ENCODE assay signal across 14 cellular contexts in the genomic region with DNA sequence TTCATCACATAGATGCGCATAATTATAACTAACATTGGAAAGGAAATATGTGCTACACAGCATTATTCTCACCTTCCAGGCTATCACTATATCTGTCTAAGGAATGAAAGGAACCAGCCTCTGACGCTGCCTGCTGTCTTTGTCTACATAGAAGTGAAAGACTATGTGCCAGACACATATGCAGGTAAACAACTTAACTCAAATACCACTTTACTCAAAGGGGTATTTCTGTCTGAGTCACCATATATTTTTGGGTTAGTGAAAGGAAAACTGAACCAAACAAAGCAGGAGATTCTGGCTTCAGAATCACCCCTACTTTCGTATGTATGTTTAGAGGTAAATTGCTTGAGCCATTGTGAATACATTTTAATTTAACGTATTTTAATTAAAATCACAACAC.
DNase-seq lines count a peak whose midpoint lies in the region; ATAC-seq and TF ChIP-seq lines count a peak whose summit lies in the region.
"Had no signal": no experiment of that assay in that cellular context is flagged by ENCODE, and none has a peak within 500 bp of the region (broad histone marks: within the 10 kb centered on the region; RNA-seq: fewer than 3 reads in every experiment).

No MANE protein-coding gene starts in this region.

- TF ChIP-seq CTCF in GM12865 (IDR thresholded peaks at IDR 0.05; ENCODE audit: insufficient read depth, low read depth, low read length, missing control alignments) (no peak), HFFc6 (IDR thresholded peaks at IDR 0.05) (no peak)

- H3K27ac Mint-ChIP-seq in HFFc6 = no peak overlapping the region
- H3K27ac Mint-ChIP-seq: activated CD4-positive, alpha-beta memory T cell treated with anti-CD3 and anti-CD28 coated beads for 36 hours had no signal

- H3K27me3 Mint-ChIP-seq in HFFc6 (ENCODE audit: insufficient read depth) = no peaks in the 10 kb centered on the region

- DNase-seq in GM12865 (ENCODE audit: low read depth) (peak; percentile 67), HFFc6 (no peak)
- DNase-seq in activated naive CD4-positive, alpha-beta T cell treated with Interleukin-2 at 50 U/mL for 16 hours = no peak
- no peak for DNase-seq in stimulated activated CD4-positive, alpha-beta T cell treated with anti-CD3 and anti-CD28 coated beads, Interleukin-2, amount 100 ng/mL, for 48 hours
- DNase-seq: ACHN; activated CD4-positive, alpha-beta memory T cell treated with anti-CD3 and anti-CD28 coated beads for 36 hours; activated naive CD4-positive, alpha-beta T cell treated with anti-CD3 and anti-CD28 coated beads, Interleukin-2, amount 50 U/mL, for 16 hours; kidney glomerular epithelial cell; uterus had no signal

- H3K36me3 Mint-ChIP-seq in HFFc6 (ENCODE audit: low read depth) = peaks cover 25% of the 10 kb centered on the region
- H3K36me3 Mint-ChIP-seq: activated CD4-positive, alpha-beta memory T cell treated with anti-CD3 and anti-CD28 coated beads for 36 hours had no signal

- H3K9me3 Mint-ChIP-seq in HFFc6 = no peaks in the 10 kb centered on the region
- H3K9me3 Mint-ChIP-seq: activated CD4-positive, alpha-beta memory T cell treated with anti-CD3 and anti-CD28 coated beads for 36 hours had no signal

- no peak overlapping the region for H3K4me3 Mint-ChIP-seq in HFFc6
- H3K4me3 Mint-ChIP-seq: activated CD4-positive, alpha-beta memory T cell treated with anti-CD3 and anti-CD28 coated beads for 36 hours had no signal

- ATAC-seq in GM19035 (IDR thresholded peaks at IDR 0.05; ENCODE audit: unreplicated experiment) (peak; percentile 88), HG02588 (IDR thresholded peaks at IDR 0.05; ENCODE audit: unreplicated experiment) (peak; percentile 88), HG03196 (IDR thresholded peaks at IDR 0.05; ENCODE audit: unreplicated experiment) (peak; percentile 67), GM19397 (IDR thresholded peaks at IDR 0.05; ENCODE audit: unreplicated experiment) (no peak)

- H3K4me1 Mint-ChIP-seq in HFFc6 (ENCODE audit: low read depth) = no peaks in the 10 kb centered on the region; the same call in 1 of the 2 replicates

- H3K4me3 ChIP-seq in GM12865 (ENCODE audit: low read depth, low read length) = no peak overlapping the region
- H3K4me3 ChIP-seq: prostate gland, uterus had no signal
